16 cellular contexts compared by ENCODE assay signal in the genomic region with DNA sequence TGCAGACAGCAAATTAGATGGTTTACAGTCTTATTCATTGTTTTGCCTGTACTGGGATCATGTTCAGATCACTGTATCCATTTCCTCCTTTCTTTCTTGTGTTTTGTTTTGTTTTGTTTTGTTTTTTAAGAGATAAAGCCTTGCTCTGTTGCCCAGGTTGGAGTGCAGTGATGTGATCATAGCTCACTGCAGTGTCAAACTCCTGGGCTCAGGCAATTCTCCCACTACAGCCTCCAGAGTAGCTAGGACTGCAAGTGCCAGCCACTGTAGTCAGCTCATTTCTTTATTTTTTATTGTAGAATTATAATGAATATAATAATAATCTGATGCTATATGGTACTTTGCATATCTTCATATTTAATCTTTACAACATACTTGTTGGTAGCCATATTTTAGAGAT.
DNase-seq lines count a peak whose midpoint lies in the region; ATAC-seq, FAIRE-seq and TF ChIP-seq lines count a peak whose summit lies in the region.
"Had no signal": no experiment of that assay in that cellular context is flagged by ENCODE, and none has a peak within 500 bp of the region (broad histone marks: within the 10 kb centered on the region; RNA-seq: fewer than 3 reads in every experiment).

No MANE protein-coding gene starts in this region.

- H3K27ac ChIP-seq in CD4-positive, alpha-beta memory T cell (ENCODE audit: low read depth, low read length) = no peak overlapping the region
- no peak overlapping the region for H3K27ac ChIP-seq in OCI-LY1 (ENCODE audit: low read depth, low read length, poor library complexity, severe bottlenecking)
- H3K27ac ChIP-seq: KMS-11, RWPE1 had no signal

- no peaks in the 10 kb centered on the region for H3F3A ChIP-seq in OCI-LY1 (ENCODE audit: insufficient read depth, low read length)

- TF ChIP-seq CTCF in OCI-LY1 (IDR thresholded peaks at IDR 0.05; ENCODE audit: low read length) (no peak), mesothelial cell of epicardium (IDR thresholded peaks at IDR 0.05; ENCODE audit: unreplicated experiment) (no peak)

- H3K36me3 Mint-ChIP-seq in CD4-positive, alpha-beta memory T cell = no peaks in the 10 kb centered on the region
- H3K36me3 Mint-ChIP-seq in effector memory CD8-positive, alpha-beta T cell (ENCODE audit: insufficient read depth) = peaks cover 12% of the 10 kb centered on the region
- no peaks in the 10 kb centered on the region for H3K36me3 Mint-ChIP-seq in mesothelial cell of epicardium
- H3K36me3 Mint-ChIP-seq: CD8-positive, alpha-beta T cell had no signal

- intact Hi-C loops in CD4-positive, alpha-beta memory T cell (cut with micrococcal nuclease) = loop anchor here (5.0 kb wide), 1 partner anchor 113 kb away; no protein-coding TSS in a partner anchor
- intact Hi-C loops in left colon (cut with DNase I, micrococcal nuclease) = no loop called here

- H3K4me3 ChIP-seq in CD4-positive, alpha-beta memory T cell (ENCODE audit: low read length in 2 of 2) = no peak overlapping the region
- H3K4me3 ChIP-seq in OCI-LY1 (ENCODE audit: low read depth, low read length, poor library complexity, severe bottlenecking) = no peak overlapping the region

- H3K36me3 ChIP-seq in CD4-positive, alpha-beta memory T cell (ENCODE audit: insufficient read depth, low read length) = no peaks in the 10 kb centered on the region
- H3K36me3 ChIP-seq in OCI-LY1 (ENCODE audit: insufficient read depth, low read length) = no peaks in the 10 kb centered on the region

- H2AFZ ChIP-seq in OCI-LY1 (ENCODE audit: low read length) = peak overlapping the region; percentile 64; the same call in 1 of the 2 replicates

- H3K9ac ChIP-seq in OCI-LY1 (ENCODE audit: low read length) = no peak overlapping the region
- H3K9ac ChIP-seq: KMS-11 had no signal

- no peak overlapping the region for H3K4me2 ChIP-seq in OCI-LY1 (ENCODE audit: low read length)
- H3K4me2 ChIP-seq: KMS-11 had no signal

- no peak for ATAC-seq in effector memory CD8-positive, alpha-beta T cell (replicated peaks)
- ATAC-seq in left colon = peak; percentile 53
- no peak for ATAC-seq in stimulated activated naive CD8-positive, alpha-beta T cell treated with anti-CD3 and anti-CD28 coated beads, Interleukin-15, Interleukin-2, amounts not matched to agents 100 U/mL and 50 U/mL, for 24 hours
- ATAC-seq: CD8-positive, alpha-beta T cell; HepG2 had no signal

- POLR2A ChIA-PET in CD4-positive, alpha-beta memory T cell (lab: Charles Lee; ENCODE audit: partially characterized antibody) = interaction anchor here (0.8 to 2.6 kb wide), 4 partner anchors 9 to 132 kb away, joined by 3 to 15 read pairs (median 4); no protein-coding TSS in a partner anchor

- peaks cover 0 to 2% (median 0%) of the 10 kb centered on the region in 8 donors for H3K9me3 Mint-ChIP-seq in CD4-positive, alpha-beta memory T cell
- no peaks in the 10 kb centered on the region for H3K9me3 Mint-ChIP-seq in effector memory CD8-positive, alpha-beta T cell
- H3K9me3 Mint-ChIP-seq in mesothelial cell of epicardium = no peaks in the 10 kb centered on the region
- H3K9me3 Mint-ChIP-seq: CD8-positive, alpha-beta T cell had no signal

- no peaks in the 10 kb centered on the region for H3K27me3 ChIP-seq in CD4-positive, alpha-beta memory T cell (ENCODE audit: insufficient read depth, low read length)
- no peaks in the 10 kb centered on the region for H3K27me3 ChIP-seq in OCI-LY1 (ENCODE audit: insufficient read depth, low read length)

- FAIRE-seq in GM19239 (lab: Jason Lieb, UNC) = no peak
- FAIRE-seq: HepG2 had no signal

- H3K4me1 Mint-ChIP-seq in CD4-positive, alpha-beta memory T cell = peaks cover 32 to 49% (median 39%) of the 10 kb centered on the region in 4 donors
- H3K4me1 Mint-ChIP-seq in effector memory CD8-positive, alpha-beta T cell (ENCODE audit: low read depth in 2 of 2) = peaks cover 34 to 37% of the 10 kb centered on the region in 2 donors
- H3K4me1 Mint-ChIP-seq in mesothelial cell of epicardium = peaks cover 15% of the 10 kb centered on the region

- no peaks in the 10 kb centered on the region for H3K27me3 Mint-ChIP-seq in CD4-positive, alpha-beta memory T cell
- no peaks in the 10 kb centered on the region for H3K27me3 Mint-ChIP-seq in effector memory CD8-positive, alpha-beta T cell
- no peaks in the 10 kb centered on the region for H3K27me3 Mint-ChIP-seq in mesothelial cell of epicardium (ENCODE audit: low read depth)

- no peaks in the 10 kb centered on the region for H3K9me3 ChIP-seq in CD4-positive, alpha-beta memory T cell (ENCODE audit: control insufficient read depth in 1 of 2, low read length in 2 of 2)
- no peaks in the 10 kb centered on the region for H3K9me3 ChIP-seq in OCI-LY1 (ENCODE audit: low read length)

- no peaks in the 10 kb centered on the region for H3K9me2 ChIP-seq in OCI-LY1 (ENCODE audit: low read depth, low read length)

- no peak overlapping the region for H3K4me3 Mint-ChIP-seq in CD4-positive, alpha-beta memory T cell
- H3K4me3 Mint-ChIP-seq in effector memory CD8-positive, alpha-beta T cell = no peak overlapping the region
- H3K4me3 Mint-ChIP-seq in mesothelial cell of epicardium = no peak overlapping the region
- H3K4me3 Mint-ChIP-seq: CD8-positive, alpha-beta T cell had no signal

- no peak for DNase-seq in CD4-positive, alpha-beta memory T cell
- no peak for DNase-seq in effector memory CD8-positive, alpha-beta T cell
- DNase-seq in left colon = no peak
- DNase-seq in stimulated activated naive CD8-positive, alpha-beta T cell treated with anti-CD3 and anti-CD28 coated beads, Interleukin-15, Interleukin-2, amounts not matched to agents 100 U/mL and 50 U/mL, for 24 hours = no peak
- no peak for DNase-seq in GM19239 (ENCODE audit: insufficient read length, low spot score)
- no peak for DNase-seq in mesothelial cell of epicardium (ENCODE audit: low spot score in 2 of 2, unreplicated experiment in 2 of 2)
- DNase-seq: ACHN; CD8-positive, alpha-beta T cell; H7; NCI-H187 treated with DMSO at 0.1 percent for 48 hours; NCI-H526 treated with DMSO at 0.1 percent for 48 hours; NK-92 treated with Interleukin-12 subunit alpha and Interleukin-12 subunit beta, amount 100 ng/mL, for 24 hours had no signal

- peaks cover 42% of the 10 kb centered on the region for H3K4me1 ChIP-seq in CD4-positive, alpha-beta memory T cell (ENCODE audit: insufficient read depth, low read length)
- H3K4me1 ChIP-seq in OCI-LY1 (ENCODE audit: insufficient read depth, low read length, severe bottlenecking) = peaks cover 16% of the 10 kb centered on the region

- no peaks in the 10 kb centered on the region for H4K20me1 ChIP-seq in OCI-LY1 (ENCODE audit: insufficient read depth, low read length)

- CTCF ChIA-PET in CD4-positive, alpha-beta memory T cell (lab: Charles Lee; ENCODE audit: partially characterized antibody) = interaction anchor here (1.0 to 2.6 kb wide), 3 partner anchors 40 to 191 kb away, joined by 3 to 6 read pairs (median 3); no protein-coding TSS in a partner anchor

- peak overlapping the region in 5 of 7 donors; percentile 14 to 86 (median 79) for H3K27ac Mint-ChIP-seq in CD4-positive, alpha-beta memory T cell
- peak overlapping the region; percentile 49 to 85 for H3K27ac Mint-ChIP-seq in effector memory CD8-positive, alpha-beta T cell
- no peak overlapping the region for H3K27ac Mint-ChIP-seq in mesothelial cell of epicardium

- H3K79me2 ChIP-seq in OCI-LY1 (ENCODE audit: insufficient read depth, low read length) = no peaks in the 10 kb centered on the region
